In genomic region chr6:28354688-28355554, GRCh38 we compare ENCODE assay signal across 8 cellular contexts. TPM values are rescaled to one million over a fixed set of nuclear protein-coding genes. Genes with fewer than 3 reads are reported as not detected.
A peak's percentile ranks its signal among the peaks of the same experiment; 100 is the strongest.
DNase-seq lines count a peak whose midpoint lies in the region; ATAC-seq and TF ChIP-seq lines count a peak whose summit lies in the region.

No MANE protein-coding gene starts in this region.

- DNase-seq in CD14-positive monocyte (ENCODE audit: low spot score) (no peak), OCI-M1 (lab: John Stamatoyannopoulos, UW) (peak; percentile 58), epithelial cell of prostate (ENCODE audit: low read depth, low spot score) (no peak), pons (ENCODE audit: low spot score) (peak; percentile 3), H9 (no peak)
- no peak for DNase-seq in stimulated activated naive CD4-positive, alpha-beta T cell (lab: John Stamatoyannopoulos, UW)
- DNase-seq in stimulated activated CD4-positive, alpha-beta T cell treated with anti-CD3 and anti-CD28 coated beads, Interleukin-15, amount 100 ng/mL, for 24 hours: no peak

- peaks cover 5 to 10% of the 10 kb centered on the region in 2 donors for H3K36me3 Mint-ChIP-seq in CD14-positive monocyte
- H3K36me3 Mint-ChIP-seq in H9 (ENCODE audit: insufficient read depth in 1 of 3, low read depth in 3 of 3): peaks cover 15 to 31% (median 28%) of the 10 kb centered on the region in 3 experiments

- no peak overlapping the region for H3K56ac ChIP-seq in H9 (ENCODE audit: insufficient read length, low read depth, low read length)

- H3K14ac ChIP-seq in H9 (ENCODE audit: insufficient read depth, low read length): no peak overlapping the region

- no peak overlapping the region for H3K18ac ChIP-seq in H9 (ENCODE audit: insufficient read length, low read depth, low read length)

- no peak overlapping the region for H2AK5ac ChIP-seq in H9 (ENCODE audit: insufficient read length, low read length)

- H2BK5ac ChIP-seq in H9 (ENCODE audit: insufficient read length, low read length): no peak overlapping the region

- H3K4me1 Mint-ChIP-seq in CD14-positive monocyte (peaks cover 38% of the 10 kb centered on the region), H9 (peaks cover 26% of the 10 kb centered on the region in 2 experiments)

- H3K23ac ChIP-seq in H9 (ENCODE audit: insufficient read length, low read depth, low read length): no peak overlapping the region

- peaks cover 5% of the 10 kb centered on the region; the same call in 1 of the 2 replicates for H3K4me1 ChIP-seq in H9 (ENCODE audit: insufficient read depth, low read length)

- H3K9me3 ChIP-seq in H9 (ENCODE audit: control insufficient read depth, low read depth, low read length): no peaks in the 10 kb centered on the region

- H2AFZ ChIP-seq in H9 (ENCODE audit: low read length): no peak overlapping the region

- H3K27ac ChIP-seq in epithelial cell of prostate: peak overlapping the region; percentile 72
- no peak overlapping the region for H3K27ac ChIP-seq in H9 (ENCODE audit: insufficient read length, low read depth, low read length)

- H2BK120ac ChIP-seq in H9 (ENCODE audit: low read depth, low read length, poor library complexity, severe bottlenecking): no peak overlapping the region

- no CpG with 5 or more reads among the region's 10 CpGs for WGBS in H9 (ENCODE audit: extremely low coverage, insufficient read length, low lambda C conversion rate)

- H3K9me3 Mint-ChIP-seq in CD14-positive monocyte (no peaks in the 10 kb centered on the region), H9 (peaks cover 7 to 8% of the 10 kb centered on the region in 2 experiments)

- peaks cover 3% of the 10 kb centered on the region; the same call in 1 of the 2 replicates for H3K79me2 ChIP-seq in H9 (ENCODE audit: insufficient read depth, low read length)

- peaks cover 2% of the 10 kb centered on the region for H4K20me1 ChIP-seq in H9 (ENCODE audit: control insufficient read depth, insufficient read depth, insufficient read length)

- peaks cover 8% of the 10 kb centered on the region for H3K23me2 ChIP-seq in H9 (ENCODE audit: insufficient read length, low read depth, low read length, poor library complexity, severe bottlenecking)

- no peak overlapping the region for H4K5ac ChIP-seq in H9 (ENCODE audit: insufficient read length, low read depth, low read length)

- no peak overlapping the region for H3K4me2 ChIP-seq in H9 (ENCODE audit: insufficient read depth, insufficient read length, low read length)

- peaks cover 0 to 1% (median 0%) of the 10 kb centered on the region in 3 donors for H3K27me3 Mint-ChIP-seq in CD14-positive monocyte (ENCODE audit: low read depth in 3 of 3)
- no peaks in the 10 kb centered on the region for H3K27me3 Mint-ChIP-seq in H9 (ENCODE audit: low read depth)

- H3K27ac Mint-ChIP-seq in CD14-positive monocyte (peak overlapping the region; percentile 92 to 98 (median 95)), H9 (peak overlapping the region in 1 of 3 experiments; percentile 91; a peak in 1 of 7 replicates)

- no peak overlapping the region for H3K9ac ChIP-seq in H9 (ENCODE audit: extremely low read depth, insufficient read length, low read length)

- H3K4ac ChIP-seq in H9 (ENCODE audit: low read depth, low read length): no peak overlapping the region

- no peak for ATAC-seq in HG03342 (IDR thresholded peaks at IDR 0.05; ENCODE audit: unreplicated experiment)

- H3K79me1 ChIP-seq in H9 (ENCODE audit: insufficient read depth, low read depth, low read length, poor library complexity, severe bottlenecking): peaks cover 6% of the 10 kb centered on the region

- intact Hi-C loops in CD14-positive monocyte (cut with micrococcal nuclease): loop anchor here in 1 of 2 donors (10.0 kb wide), 1 partner anchor 210 kb away; the partner anchor contains the start of gene ZKSCAN8

- H4K91ac ChIP-seq in H9 (ENCODE audit: insufficient read length, low read depth, low read length): no peak overlapping the region

- no peak for TF ChIP-seq CTCF in CD14-positive monocyte (IDR thresholded peaks at IDR 0.05)
- no peak for TF ChIP-seq CTCF in H9 (conservative IDR thresholded peaks at IDR 0.05)

- H2BK15ac ChIP-seq in H9 (ENCODE audit: low read depth, low read length): no peak overlapping the region

- no peak overlapping the region for H2BK12ac ChIP-seq in H9 (ENCODE audit: insufficient read length, low read depth, low read length)

- peak overlapping the region; percentile 95 to 99 for H3K4me3 Mint-ChIP-seq in CD14-positive monocyte
- 0 out of 5 replicates have a peak overlapping the region, but pooled peaks of 1 of the 2 experiments have one; percentile 36 for H3K4me3 Mint-ChIP-seq in H9

- no peaks in the 10 kb centered on the region for H3K27me3 ChIP-seq in H9 (ENCODE audit: insufficient read depth, low read length)

- no peak overlapping the region for H4K8ac ChIP-seq in H9 (replicated peaks; ENCODE audit: insufficient read length, low read depth, low read length)

- H3T11ph ChIP-seq in H9 (ENCODE audit: low read length): no peak overlapping the region

- H2BK20ac ChIP-seq in H9 (ENCODE audit: low read depth, low read length, poor library complexity, severe bottlenecking): no peak overlapping the region

RNA-seq across cellular contexts. Expression of gene ZKSCAN3, which starts 5.2 kb away (rescaled TPM):
- polyA plus RNA-seq in CD14-positive monocyte: 1 to 10 TPM in 1 of 2 donors, under 1 TPM in 1; 0.36 to 1.6 TPM
- total RNA-seq in H9 (2021): 7.3 and 8.7 TPM in 2 replicates

RNA-seq across cellular contexts. Expression of gene ZSCAN31, which starts 19.0 kb away (rescaled TPM):
- polyA plus RNA-seq in CD14-positive monocyte: under 1 TPM in 1 of 2 donors, not detected in 1; 0.25 TPM
- total RNA-seq in H9 (2021): 3.6 and 7.1 TPM in 2 replicates

RNA-seq across cellular contexts. Expression of gene ZSCAN12, which starts 44.6 kb away (rescaled TPM):
- under 1 TPM; 0.50 to 0.73 TPM for polyA plus RNA-seq in CD14-positive monocyte
- 12.6 and 12.7 TPM in 2 replicates for total RNA-seq in H9 (2021)

Comparison
In these comparisons a context has a peak if more than half of its experiments do, and no peak if none do; other contexts are left out.
1. DNase-seq: peak in OCI-M1 (single experiment) and pons (single experiment); none in CD14-positive monocyte (single experiment), epithelial cell of prostate (single experiment), stimulated activated naive CD4-positive, alpha-beta T cell (0 of 6), H9 (single experiment) and stimulated activated CD4-positive, alpha-beta T cell treated with anti-CD3 and anti-CD28 coated beads, Interleukin-15, amount 100 ng/mL, for 24 hours (single experiment).